Comparison of ENCODE assay signal across 16 cellular contexts in the genomic region with DNA sequence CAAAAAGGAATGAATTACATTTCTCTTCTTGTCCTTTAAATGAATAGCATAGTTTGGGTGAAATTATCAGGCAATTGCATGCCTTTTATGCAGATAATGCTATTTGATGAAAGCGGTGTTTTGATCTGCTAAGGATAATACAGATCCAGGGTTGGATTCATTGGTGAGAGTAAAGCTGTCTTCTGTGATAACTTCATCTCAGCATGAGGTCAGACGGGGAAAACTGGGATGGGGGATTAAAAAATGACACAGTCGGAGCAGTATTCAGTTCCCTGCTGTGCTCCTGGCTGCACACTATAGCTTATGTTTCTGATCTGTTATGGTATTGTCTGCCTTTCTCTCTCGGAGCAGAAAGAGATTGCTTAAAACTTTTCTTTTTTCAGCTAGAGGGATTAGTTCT.
"Had no signal": no experiment of that assay in that cellular context is flagged by ENCODE, and none has a peak within 500 bp of the region (broad histone marks: within the 10 kb centered on the region; RNA-seq: fewer than 3 reads in every experiment).

No MANE protein-coding gene starts in this region.

- H3K27ac ChIP-seq: epithelial cell of prostate, ovary had no signal

- H3K9me3 ChIP-seq: ovary had no signal

- H3K36me3 Mint-ChIP-seq: activated naive CD8-positive, alpha-beta T cell treated with anti-CD3 and anti-CD28 coated beads, Interleukin-2, amount 10 ng/mL, durations not matched to agents 7 days and 5 days; stimulated activated effector memory CD8-positive, alpha-beta T cell treated with anti-CD3 and anti-CD28 coated beads, Interleukin-12 subunit alpha, Interleukin-12 subunit beta, amount 100 ng/mL, for 72 hours; T-cell had no signal

- H3K27ac Mint-ChIP-seq: activated naive CD8-positive, alpha-beta T cell treated with anti-CD3 and anti-CD28 coated beads, Interleukin-2, amount 10 ng/mL, durations not matched to agents 7 days and 5 days; dendritic cell treated with granulocyte-macrophage colony-stimulating factor and Interleukin-4, amounts not matched to agents 40 ng/mL and 50 ng/mL, for 4 days; effector memory CD8-positive, alpha-beta T cell; immature natural killer cell; stimulated activated effector memory CD8-positive, alpha-beta T cell treated with anti-CD3 and anti-CD28 coated beads, Interleukin-12 subunit alpha, Interleukin-12 subunit beta, amount 100 ng/mL, for 72 hours; T-cell had no signal

- H3K4me3 ChIP-seq: ovary had no signal

- ATAC-seq: activated CD4-positive, CD25-positive, alpha-beta regulatory T cell treated with anti-CD3 and anti-CD28 coated beads, Interleukin-2, amount 50 U/mL, for 24 hours; effector memory CD8-positive, alpha-beta T cell; stimulated activated effector memory CD8-positive, alpha-beta T cell treated with anti-CD3 and anti-CD28 coated beads, Interleukin-12 subunit alpha, Interleukin-12 subunit beta, amount 100 ng/mL, for 72 hours; T-cell had no signal

- H3K27me3 ChIP-seq: ovary had no signal

- DNase-seq: activated CD4-positive, alpha-beta T cell treated with anti-CD3 and anti-CD28 coated beads, Interleukin-2, amount 50 U/mL, for 1 hour; activated CD8-positive, alpha-beta memory T cell treated with anti-CD3 and anti-CD28 coated beads for 24 hours; activated naive CD4-positive, alpha-beta T cell; activated naive CD8-positive, alpha-beta T cell treated with anti-CD3 and anti-CD28 coated beads, Interleukin-2, amount 10 ng/mL, durations not matched to agents 7 days and 5 days; effector memory CD8-positive, alpha-beta T cell; foreskin melanocyte; immature natural killer cell; ovary; stimulated activated CD4-positive, alpha-beta T cell treated with anti-CD3 and anti-CD28 coated beads, Interleukin-12 subunit alpha, Interleukin-12 subunit beta, amount 100 ng/mL, for 4 hours; T-cell; T-helper 9 cell had no signal

- H3K4me3 Mint-ChIP-seq: activated naive CD8-positive, alpha-beta T cell treated with anti-CD3 and anti-CD28 coated beads, Interleukin-2, amount 10 ng/mL, durations not matched to agents 7 days and 5 days; dendritic cell treated with granulocyte-macrophage colony-stimulating factor and Interleukin-4, amounts not matched to agents 40 ng/mL and 50 ng/mL, for 4 days; effector memory CD8-positive, alpha-beta T cell; immature natural killer cell; stimulated activated effector memory CD8-positive, alpha-beta T cell treated with anti-CD3 and anti-CD28 coated beads, Interleukin-12 subunit alpha, Interleukin-12 subunit beta, amount 100 ng/mL, for 72 hours; T-cell had no signal

- H3K36me3 ChIP-seq: ovary had no signal

- H3K4me1 Mint-ChIP-seq: immature natural killer cell had no signal

- H3K9me3 Mint-ChIP-seq: activated naive CD8-positive, alpha-beta T cell treated with anti-CD3 and anti-CD28 coated beads, Interleukin-2, amount 10 ng/mL, durations not matched to agents 7 days and 5 days; dendritic cell treated with granulocyte-macrophage colony-stimulating factor and Interleukin-4, amounts not matched to agents 40 ng/mL and 50 ng/mL, for 4 days; nephron had no signal
